Comparison of ENCODE assay signal across 25 cellular contexts in the genomic region with DNA sequence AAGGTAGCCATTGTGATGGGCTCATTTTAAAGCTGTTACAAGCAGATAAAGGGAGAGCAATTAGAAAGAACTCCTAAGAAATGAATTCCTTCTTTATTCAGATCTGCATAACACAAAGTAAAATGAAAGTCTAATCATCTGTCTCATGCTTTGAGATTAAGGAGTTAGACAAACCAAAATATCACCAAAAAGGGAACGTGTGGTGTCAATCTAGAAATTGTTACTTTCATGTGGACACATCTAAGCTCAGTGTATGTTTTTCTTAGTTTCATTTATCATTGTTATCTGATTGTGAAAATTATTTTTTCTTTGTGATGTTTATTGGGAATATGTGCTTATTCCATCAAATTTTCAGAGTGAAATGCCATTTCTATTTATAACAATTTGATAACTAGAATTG.
"Had no signal": no experiment of that assay in that cellular context is flagged by ENCODE, and none has a peak within 500 bp of the region (broad histone marks: within the 10 kb centered on the region; RNA-seq: fewer than 3 reads in every experiment).

No MANE protein-coding gene starts in this region.

- H3K27ac ChIP-seq: brain microvascular endothelial cell, heart right ventricle, upper lobe of left lung, VCaP had no signal

- H3K4me3 Mint-ChIP-seq: activated CD4-positive, alpha-beta T cell treated with anti-CD3 and anti-CD28 coated beads, Interleukin-2, amount 10 ng/mL, durations not matched to agents 7 days and 5 days; activated CD8-positive, alpha-beta T cell treated with anti-CD3 and anti-CD28 coated beads for 36 hours; activated T-helper 1 cell treated with anti-CD3 and anti-CD28 coated beads, Interleukin-12 subunit alpha, Interleukin-12 subunit beta, Interleukin-2, Interleukin-4 antibody, amounts not matched to agents 30 ng/mL and 10 ng/mL and 1 ng/mL, durations not matched to agents 14 hours and 24 hours and 36 hours; dendritic cell treated with granulocyte-macrophage colony-stimulating factor and Interleukin-4, amounts not matched to agents 40 ng/mL and 50 ng/mL, for 4 days; naive thymus-derived CD4-positive, alpha-beta T cell; neural crest cell; T-helper 2 cell treated with Interferon-gamma antibody and Interleukin-4, amounts not matched to agents 5 μg/mL and 100 μg/mL, for 36 hours had no signal

- H3K27me3 Mint-ChIP-seq: activated CD4-positive, alpha-beta T cell treated with anti-CD3 and anti-CD28 coated beads, Interleukin-2, amount 10 ng/mL, durations not matched to agents 7 days and 5 days; dendritic cell treated with granulocyte-macrophage colony-stimulating factor and Interleukin-4, amounts not matched to agents 40 ng/mL and 50 ng/mL, for 4 days had no signal

- H3K27ac Mint-ChIP-seq: activated CD4-positive, alpha-beta T cell treated with anti-CD3 and anti-CD28 coated beads, Interleukin-2, amount 10 ng/mL, durations not matched to agents 7 days and 5 days; activated CD8-positive, alpha-beta T cell treated with anti-CD3 and anti-CD28 coated beads for 36 hours; activated naive CD4-positive, alpha-beta T cell treated with anti-CD3 and anti-CD28 coated beads, Interleukin-2, amount 50 U/mL, for 72 hours; activated T-helper 1 cell treated with anti-CD3 and anti-CD28 coated beads, Interleukin-12 subunit alpha, Interleukin-12 subunit beta, Interleukin-2, Interleukin-4 antibody, amounts not matched to agents 30 ng/mL and 10 ng/mL and 1 ng/mL, durations not matched to agents 14 hours and 24 hours and 36 hours; dendritic cell treated with granulocyte-macrophage colony-stimulating factor and Interleukin-4, amounts not matched to agents 40 ng/mL and 50 ng/mL, for 4 days; naive thymus-derived CD4-positive, alpha-beta T cell; T-helper 2 cell treated with Interferon-gamma antibody and Interleukin-4, amounts not matched to agents 5 μg/mL and 100 μg/mL, for 36 hours had no signal

- H3K36me3 Mint-ChIP-seq: activated naive CD4-positive, alpha-beta T cell treated with anti-CD3 and anti-CD28 coated beads, Interleukin-2, amount 50 U/mL, for 72 hours; naive thymus-derived CD4-positive, alpha-beta T cell had no signal

- H3K9me3 Mint-ChIP-seq: activated CD4-positive, alpha-beta T cell treated with anti-CD3 and anti-CD28 coated beads, Interleukin-2, amount 10 ng/mL, durations not matched to agents 7 days and 5 days; activated naive CD4-positive, alpha-beta T cell treated with anti-CD3 and anti-CD28 coated beads, Interleukin-2, amount 50 U/mL, for 72 hours; activated T-helper 1 cell treated with anti-CD3 and anti-CD28 coated beads, Interleukin-12 subunit alpha, Interleukin-12 subunit beta, Interleukin-2, Interleukin-4 antibody, amounts not matched to agents 30 ng/mL and 10 ng/mL and 1 ng/mL, durations not matched to agents 14 hours and 24 hours and 36 hours; neural crest cell; T-helper 2 cell treated with Interferon-gamma antibody and Interleukin-4, amounts not matched to agents 5 μg/mL and 100 μg/mL, for 36 hours had no signal

- H3K4me3 ChIP-seq: heart right ventricle, upper lobe of left lung had no signal

- H3K4me1 ChIP-seq: heart right ventricle, upper lobe of left lung had no signal

- ATAC-seq: activated CD8-positive, alpha-beta T cell treated with anti-CD3 and anti-CD28 coated beads for 36 hours; activated naive CD4-positive, alpha-beta T cell treated with anti-CD3 and anti-CD28 coated beads, Interleukin-2, amount 50 U/mL, for 72 hours; heart right ventricle; left colon; naive thymus-derived CD4-positive, alpha-beta T cell; sciatic nerve had no signal

- H3K27me3 ChIP-seq: brain microvascular endothelial cell, heart right ventricle, upper lobe of left lung had no signal

- H3K4me1 Mint-ChIP-seq: activated CD4-positive, alpha-beta T cell treated with anti-CD3 and anti-CD28 coated beads, Interleukin-2, amount 10 ng/mL, durations not matched to agents 7 days and 5 days; naive thymus-derived CD4-positive, alpha-beta T cell; neural crest cell had no signal

- FAIRE-seq: small intestine had no signal

- DNase-seq: activated CD4-positive, alpha-beta T cell treated with anti-CD3 and anti-CD28 coated beads, Interleukin-2, amount 10 ng/mL, durations not matched to agents 7 days and 5 days; activated CD4-positive, CD25-positive, alpha-beta regulatory T cell treated with anti-CD3 and anti-CD28 coated beads, Interleukin-2, amount 50 U/mL, for 72 hours; activated CD8-positive, alpha-beta T cell treated with anti-CD3 and anti-CD28 coated beads for 36 hours; activated gamma-delta T cell; aorta; brain microvascular endothelial cell; caudate nucleus; effector CD8-positive, alpha-beta T cell; erythroblast; foreskin fibroblast; heart right ventricle; islet precursor cell; left colon; naive thymus-derived CD4-positive, alpha-beta T cell; small intestine; stimulated activated CD4-positive, alpha-beta T cell treated with anti-CD3 and anti-CD28 coated beads, Interleukin-2, amount 100 ng/mL, for 24 hours; stimulated activated naive CD4-positive, alpha-beta T cell treated with Interleukin-2 at 50 U/mL for 16 hours; upper lobe of left lung had no signal

- H3K36me3 ChIP-seq: brain microvascular endothelial cell, heart right ventricle, upper lobe of left lung had no signal

- H3K9me3 ChIP-seq: heart right ventricle had no signal
